In the genomic region with DNA sequence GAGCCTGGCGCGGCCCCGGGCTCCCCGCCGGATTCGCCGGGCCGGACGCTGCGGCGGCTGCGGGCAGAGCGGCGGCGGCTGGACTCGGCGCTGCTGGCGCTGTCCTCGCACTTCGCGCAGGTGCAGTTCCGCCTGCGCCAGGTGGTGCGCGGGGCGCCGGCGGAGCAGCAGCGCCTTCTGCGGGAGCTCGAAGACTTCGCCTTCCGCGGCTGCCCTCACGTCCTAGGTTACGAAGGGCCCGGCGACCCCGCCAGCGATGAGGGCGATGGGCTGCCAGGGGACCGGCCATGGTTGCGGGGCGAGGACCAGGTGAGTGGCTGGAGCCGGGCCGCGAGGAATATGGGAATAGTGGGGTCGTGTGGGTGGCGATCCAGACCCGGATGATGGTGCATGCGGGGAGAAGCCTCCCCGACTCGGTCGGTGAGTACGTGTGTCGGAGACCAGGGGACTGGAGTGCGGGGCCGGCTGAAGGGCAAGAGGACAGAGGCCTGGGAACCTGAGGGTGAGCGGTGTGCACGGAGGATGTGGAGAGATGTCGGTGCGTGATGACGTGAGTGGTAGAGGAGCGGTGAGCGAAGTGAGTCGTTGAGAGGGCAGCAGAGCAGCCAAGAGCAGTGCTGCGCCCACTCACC, we compare ENCODE assay signal across 2 cellular contexts.
TF ChIP-seq lines count a peak whose summit lies in the region.

No MANE protein-coding gene starts in this region.

TF ChIP-seq in HEK293, 187 proteins besides CTCF, POLR2A, EP300 and RAD21 (continued from another document and continues in another):
- peak; percentile 29; the same call in 1 of the 2 replicates for TF ChIP-seq PRDM1 (tag by site-specific recombination; IDR thresholded peaks at IDR 0.05)
- TF ChIP-seq ZNF140 (tag by site-specific recombination; IDR thresholded peaks at IDR 0.05), result no peak
- TF ChIP-seq ZEB2 (tag by site-specific recombination; IDR thresholded peaks at IDR 0.05), result peak; percentile 51
- peak; percentile 45; the same call in 1 of the 2 replicates for TF ChIP-seq KLF1 (tag by site-specific recombination; IDR thresholded peaks at IDR 0.05)
- TF ChIP-seq, protein P1, sequence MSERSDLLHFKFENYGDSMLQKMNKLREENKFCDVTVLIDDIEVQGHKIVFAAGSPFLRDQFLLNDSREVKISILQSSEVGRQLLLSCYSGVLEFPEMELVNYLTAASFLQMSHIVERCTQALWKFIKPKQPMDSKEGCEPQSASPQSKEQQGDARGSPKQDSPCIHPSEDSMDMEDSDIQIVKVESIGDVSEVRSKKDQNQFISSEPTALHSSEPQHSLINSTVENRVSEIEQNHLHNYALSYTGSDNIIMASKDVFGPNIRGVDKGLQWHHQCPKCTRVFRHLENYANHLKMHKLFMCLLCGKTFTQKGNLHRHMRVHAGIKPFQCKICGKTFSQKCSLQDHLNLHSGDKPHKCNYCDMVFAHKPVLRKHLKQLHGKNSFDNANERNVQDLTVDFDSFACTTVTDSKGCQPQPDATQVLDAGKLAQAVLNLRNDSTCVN (tag by site-specific recombination; optimal IDR thresholded peaks at IDR 0.05), result peak; percentile 53
- peak; percentile 75; the same call in 1 of the 2 replicates for TF ChIP-seq ZFP37 (tag by site-specific recombination; IDR thresholded peaks at IDR 0.05)
- TF ChIP-seq, protein P2, sequence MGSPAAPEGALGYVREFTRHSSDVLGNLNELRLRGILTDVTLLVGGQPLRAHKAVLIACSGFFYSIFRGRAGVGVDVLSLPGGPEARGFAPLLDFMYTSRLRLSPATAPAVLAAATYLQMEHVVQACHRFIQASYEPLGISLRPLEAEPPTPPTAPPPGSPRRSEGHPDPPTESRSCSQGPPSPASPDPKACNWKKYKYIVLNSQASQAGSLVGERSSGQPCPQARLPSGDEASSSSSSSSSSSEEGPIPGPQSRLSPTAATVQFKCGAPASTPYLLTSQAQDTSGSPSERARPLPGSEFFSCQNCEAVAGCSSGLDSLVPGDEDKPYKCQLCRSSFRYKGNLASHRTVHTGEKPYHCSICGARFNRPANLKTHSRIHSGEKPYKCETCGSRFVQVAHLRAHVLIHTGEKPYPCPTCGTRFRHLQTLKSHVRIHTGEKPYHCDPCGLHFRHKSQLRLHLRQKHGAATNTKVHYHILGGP (tag by site-specific recombination; IDR thresholded peaks at IDR 0.05), result no peak
- TF ChIP-seq, protein P3, sequence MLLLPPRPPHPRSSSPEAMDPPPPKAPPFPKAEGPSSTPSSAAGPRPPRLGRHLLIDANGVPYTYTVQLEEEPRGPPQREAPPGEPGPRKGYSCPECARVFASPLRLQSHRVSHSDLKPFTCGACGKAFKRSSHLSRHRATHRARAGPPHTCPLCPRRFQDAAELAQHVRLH (tag by site-specific recombination; IDR thresholded peaks at IDR 0.05), result peak; percentile 90
- TF ChIP-seq ZNF248 (tag by site-specific recombination; IDR thresholded peaks at IDR 0.05), result no peak
- peak; percentile 90 for TF ChIP-seq ZBTB20 (tag by site-specific recombination; IDR thresholded peaks at IDR 0.05)
- TF ChIP-seq ZBTB48 (tag by site-specific recombination; IDR thresholded peaks at IDR 0.05), result peak; percentile 24; the same call in 1 of the 2 replicates
- TF ChIP-seq ZNF24 (tag by site-specific recombination; IDR thresholded peaks at IDR 0.05), result 0 out of 2 replicates have a peak, but pooled peaks have one; percentile 33
- TF ChIP-seq, protein P4, sequence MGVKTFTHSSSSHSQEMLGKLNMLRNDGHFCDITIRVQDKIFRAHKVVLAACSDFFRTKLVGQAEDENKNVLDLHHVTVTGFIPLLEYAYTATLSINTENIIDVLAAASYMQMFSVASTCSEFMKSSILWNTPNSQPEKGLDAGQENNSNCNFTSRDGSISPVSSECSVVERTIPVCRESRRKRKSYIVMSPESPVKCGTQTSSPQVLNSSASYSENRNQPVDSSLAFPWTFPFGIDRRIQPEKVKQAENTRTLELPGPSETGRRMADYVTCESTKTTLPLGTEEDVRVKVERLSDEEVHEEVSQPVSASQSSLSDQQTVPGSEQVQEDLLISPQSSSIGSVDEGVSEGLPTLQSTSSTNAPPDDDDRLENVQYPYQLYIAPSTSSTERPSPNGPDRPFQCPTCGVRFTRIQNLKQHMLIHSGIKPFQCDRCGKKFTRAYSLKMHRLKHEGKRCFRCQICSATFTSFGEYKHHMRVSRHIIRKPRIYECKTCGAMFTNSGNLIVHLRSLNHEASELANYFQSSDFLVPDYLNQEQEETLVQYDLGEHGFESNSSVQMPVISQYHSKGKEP (tag by site-specific recombination; IDR thresholded peaks at IDR 0.05), result peak; percentile 41; the same call in 1 of the 2 replicates
- 0 out of 2 replicates have a peak, but pooled peaks have one; percentile 5 for TF ChIP-seq ZBTB8A (tag by site-specific recombination; IDR thresholded peaks at IDR 0.05)
- TF ChIP-seq ZNF366 (tag by site-specific recombination; conservative IDR thresholded peaks at IDR 0.05), result peak; percentile 68
- TF ChIP-seq EGR2 (tag by site-specific recombination; IDR thresholded peaks at IDR 0.05; ENCODE audit: low read depth), result peak; percentile 51
- peak; percentile 46; the same call in 1 of the 2 replicates for TF ChIP-seq ZNF394 (tag by site-specific recombination; IDR thresholded peaks at IDR 0.05; ENCODE audit: borderline replicate concordance)

TF ChIP-seq in GM12878, 131 proteins besides CTCF, POLR2A, EP300 and RAD21 (continued from another document and continues in another):
- TF ChIP-seq, protein P5, sequence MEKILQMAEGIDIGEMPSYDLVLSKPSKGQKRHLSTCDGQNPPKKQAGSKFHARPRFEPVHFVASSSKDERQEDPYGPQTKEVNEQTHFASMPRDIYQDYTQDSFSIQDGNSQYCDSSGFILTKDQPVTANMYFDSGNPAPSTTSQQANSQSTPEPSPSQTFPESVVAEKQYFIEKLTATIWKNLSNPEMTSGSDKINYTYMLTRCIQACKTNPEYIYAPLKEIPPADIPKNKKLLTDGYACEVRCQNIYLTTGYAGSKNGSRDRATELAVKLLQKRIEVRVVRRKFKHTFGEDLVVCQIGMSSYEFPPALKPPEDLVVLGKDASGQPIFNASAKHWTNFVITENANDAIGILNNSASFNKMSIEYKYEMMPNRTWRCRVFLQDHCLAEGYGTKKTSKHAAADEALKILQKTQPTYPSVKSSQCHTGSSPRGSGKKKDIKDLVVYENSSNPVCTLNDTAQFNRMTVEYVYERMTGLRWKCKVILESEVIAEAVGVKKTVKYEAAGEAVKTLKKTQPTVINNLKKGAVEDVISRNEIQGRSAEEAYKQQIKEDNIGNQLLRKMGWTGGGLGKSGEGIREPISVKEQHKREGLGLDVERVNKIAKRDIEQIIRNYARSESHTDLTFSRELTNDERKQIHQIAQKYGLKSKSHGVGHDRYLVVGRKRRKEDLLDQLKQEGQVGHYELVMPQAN (conservative IDR thresholded peaks at IDR 0.05), result no peak; the same call in 1 of the 2 replicates
- TF ChIP-seq POU2F2 (IDR thresholded peaks at IDR 0.05; ENCODE audit: borderline replicate concordance, low read depth, low read length), result no peak
- TF ChIP-seq NR2F1 (conservative IDR thresholded peaks at IDR 0.05), result 0 out of 2 replicates have a peak, but pooled peaks have one; percentile 23
- TF ChIP-seq MEF2A (IDR thresholded peaks at IDR 0.05; ENCODE audit: insufficient read depth, low read depth, low read length), result no peak
- no peak for TF ChIP-seq ESRRA (IDR thresholded peaks at IDR 0.05; ENCODE audit: low read length)
- TF ChIP-seq, protein P6, sequence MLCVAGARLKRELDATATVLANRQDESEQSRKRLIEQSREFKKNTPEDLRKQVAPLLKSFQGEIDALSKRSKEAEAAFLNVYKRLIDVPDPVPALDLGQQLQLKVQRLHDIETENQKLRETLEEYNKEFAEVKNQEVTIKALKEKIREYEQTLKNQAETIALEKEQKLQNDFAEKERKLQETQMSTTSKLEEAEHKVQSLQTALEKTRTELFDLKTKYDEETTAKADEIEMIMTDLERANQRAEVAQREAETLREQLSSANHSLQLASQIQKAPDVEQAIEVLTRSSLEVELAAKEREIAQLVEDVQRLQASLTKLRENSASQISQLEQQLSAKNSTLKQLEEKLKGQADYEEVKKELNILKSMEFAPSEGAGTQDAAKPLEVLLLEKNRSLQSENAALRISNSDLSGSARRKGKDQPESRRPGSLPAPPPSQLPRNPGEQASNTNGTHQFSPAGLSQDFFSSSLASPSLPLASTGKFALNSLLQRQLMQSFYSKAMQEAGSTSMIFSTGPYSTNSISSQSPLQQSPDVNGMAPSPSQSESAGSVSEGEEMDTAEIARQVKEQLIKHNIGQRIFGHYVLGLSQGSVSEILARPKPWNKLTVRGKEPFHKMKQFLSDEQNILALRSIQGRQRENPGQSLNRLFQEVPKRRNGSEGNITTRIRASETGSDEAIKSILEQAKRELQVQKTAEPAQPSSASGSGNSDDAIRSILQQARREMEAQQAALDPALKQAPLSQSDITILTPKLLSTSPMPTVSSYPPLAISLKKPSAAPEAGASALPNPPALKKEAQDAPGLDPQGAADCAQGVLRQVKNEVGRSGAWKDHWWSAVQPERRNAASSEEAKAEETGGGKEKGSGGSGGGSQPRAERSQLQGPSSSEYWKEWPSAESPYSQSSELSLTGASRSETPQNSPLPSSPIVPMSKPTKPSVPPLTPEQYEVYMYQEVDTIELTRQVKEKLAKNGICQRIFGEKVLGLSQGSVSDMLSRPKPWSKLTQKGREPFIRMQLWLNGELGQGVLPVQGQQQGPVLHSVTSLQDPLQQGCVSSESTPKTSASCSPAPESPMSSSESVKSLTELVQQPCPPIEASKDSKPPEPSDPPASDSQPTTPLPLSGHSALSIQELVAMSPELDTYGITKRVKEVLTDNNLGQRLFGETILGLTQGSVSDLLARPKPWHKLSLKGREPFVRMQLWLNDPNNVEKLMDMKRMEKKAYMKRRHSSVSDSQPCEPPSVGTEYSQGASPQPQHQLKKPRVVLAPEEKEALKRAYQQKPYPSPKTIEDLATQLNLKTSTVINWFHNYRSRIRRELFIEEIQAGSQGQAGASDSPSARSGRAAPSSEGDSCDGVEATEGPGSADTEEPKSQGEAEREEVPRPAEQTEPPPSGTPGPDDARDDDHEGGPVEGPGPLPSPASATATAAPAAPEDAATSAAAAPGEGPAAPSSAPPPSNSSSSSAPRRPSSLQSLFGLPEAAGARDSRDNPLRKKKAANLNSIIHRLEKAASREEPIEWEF (IDR thresholded peaks at IDR 0.05; ENCODE audit: insufficient replicate concordance, low read depth, low read length), result no peak
- TF ChIP-seq, protein P7, sequence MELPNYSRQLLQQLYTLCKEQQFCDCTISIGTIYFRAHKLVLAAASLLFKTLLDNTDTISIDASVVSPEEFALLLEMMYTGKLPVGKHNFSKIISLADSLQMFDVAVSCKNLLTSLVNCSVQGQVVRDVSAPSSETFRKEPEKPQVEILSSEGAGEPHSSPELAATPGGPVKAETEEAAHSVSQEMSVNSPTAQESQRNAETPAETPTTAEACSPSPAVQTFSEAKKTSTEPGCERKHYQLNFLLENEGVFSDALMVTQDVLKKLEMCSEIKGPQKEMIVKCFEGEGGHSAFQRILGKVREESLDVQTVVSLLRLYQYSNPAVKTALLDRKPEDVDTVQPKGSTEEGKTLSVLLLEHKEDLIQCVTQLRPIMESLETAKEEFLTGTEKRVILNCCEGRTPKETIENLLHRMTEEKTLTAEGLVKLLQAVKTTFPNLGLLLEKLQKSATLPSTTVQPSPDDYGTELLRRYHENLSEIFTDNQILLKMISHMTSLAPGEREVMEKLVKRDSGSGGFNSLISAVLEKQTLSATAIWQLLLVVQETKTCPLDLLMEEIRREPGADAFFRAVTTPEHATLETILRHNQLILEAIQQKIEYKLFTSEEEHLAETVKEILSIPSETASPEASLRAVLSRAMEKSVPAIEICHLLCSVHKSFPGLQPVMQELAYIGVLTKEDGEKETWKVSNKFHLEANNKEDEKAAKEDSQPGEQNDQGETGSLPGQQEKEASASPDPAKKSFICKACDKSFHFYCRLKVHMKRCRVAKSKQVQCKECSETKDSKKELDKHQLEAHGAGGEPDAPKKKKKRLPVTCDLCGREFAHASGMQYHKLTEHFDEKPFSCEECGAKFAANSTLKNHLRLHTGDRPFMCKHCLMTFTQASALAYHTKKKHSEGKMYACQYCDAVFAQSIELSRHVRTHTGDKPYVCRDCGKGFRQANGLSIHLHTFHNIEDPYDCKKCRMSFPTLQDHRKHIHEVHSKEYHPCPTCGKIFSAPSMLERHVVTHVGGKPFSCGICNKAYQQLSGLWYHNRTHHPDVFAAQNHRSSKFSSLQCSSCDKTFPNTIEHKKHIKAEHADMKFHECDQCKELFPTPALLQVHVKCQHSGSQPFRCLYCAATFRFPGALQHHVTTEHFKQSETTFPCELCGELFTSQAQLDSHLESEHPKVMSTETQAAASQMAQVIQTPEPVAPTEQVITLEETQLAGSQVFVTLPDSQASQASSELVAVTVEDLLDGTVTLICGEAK (IDR thresholded peaks at IDR 0.05; ENCODE audit: borderline replicate concordance), result no peak
- TF ChIP-seq, protein P8, sequence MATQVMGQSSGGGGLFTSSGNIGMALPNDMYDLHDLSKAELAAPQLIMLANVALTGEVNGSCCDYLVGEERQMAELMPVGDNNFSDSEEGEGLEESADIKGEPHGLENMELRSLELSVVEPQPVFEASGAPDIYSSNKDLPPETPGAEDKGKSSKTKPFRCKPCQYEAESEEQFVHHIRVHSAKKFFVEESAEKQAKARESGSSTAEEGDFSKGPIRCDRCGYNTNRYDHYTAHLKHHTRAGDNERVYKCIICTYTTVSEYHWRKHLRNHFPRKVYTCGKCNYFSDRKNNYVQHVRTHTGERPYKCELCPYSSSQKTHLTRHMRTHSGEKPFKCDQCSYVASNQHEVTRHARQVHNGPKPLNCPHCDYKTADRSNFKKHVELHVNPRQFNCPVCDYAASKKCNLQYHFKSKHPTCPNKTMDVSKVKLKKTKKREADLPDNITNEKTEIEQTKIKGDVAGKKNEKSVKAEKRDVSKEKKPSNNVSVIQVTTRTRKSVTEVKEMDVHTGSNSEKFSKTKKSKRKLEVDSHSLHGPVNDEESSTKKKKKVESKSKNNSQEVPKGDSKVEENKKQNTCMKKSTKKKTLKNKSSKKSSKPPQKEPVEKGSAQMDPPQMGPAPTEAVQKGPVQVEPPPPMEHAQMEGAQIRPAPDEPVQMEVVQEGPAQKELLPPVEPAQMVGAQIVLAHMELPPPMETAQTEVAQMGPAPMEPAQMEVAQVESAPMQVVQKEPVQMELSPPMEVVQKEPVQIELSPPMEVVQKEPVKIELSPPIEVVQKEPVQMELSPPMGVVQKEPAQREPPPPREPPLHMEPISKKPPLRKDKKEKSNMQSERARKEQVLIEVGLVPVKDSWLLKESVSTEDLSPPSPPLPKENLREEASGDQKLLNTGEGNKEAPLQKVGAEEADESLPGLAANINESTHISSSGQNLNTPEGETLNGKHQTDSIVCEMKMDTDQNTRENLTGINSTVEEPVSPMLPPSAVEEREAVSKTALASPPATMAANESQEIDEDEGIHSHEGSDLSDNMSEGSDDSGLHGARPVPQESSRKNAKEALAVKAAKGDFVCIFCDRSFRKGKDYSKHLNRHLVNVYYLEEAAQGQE (IDR thresholded peaks at IDR 0.05; ENCODE audit: low read depth, low read length), result no peak
